ENCODE assay signal across 8 cellular contexts in the genomic region with DNA sequence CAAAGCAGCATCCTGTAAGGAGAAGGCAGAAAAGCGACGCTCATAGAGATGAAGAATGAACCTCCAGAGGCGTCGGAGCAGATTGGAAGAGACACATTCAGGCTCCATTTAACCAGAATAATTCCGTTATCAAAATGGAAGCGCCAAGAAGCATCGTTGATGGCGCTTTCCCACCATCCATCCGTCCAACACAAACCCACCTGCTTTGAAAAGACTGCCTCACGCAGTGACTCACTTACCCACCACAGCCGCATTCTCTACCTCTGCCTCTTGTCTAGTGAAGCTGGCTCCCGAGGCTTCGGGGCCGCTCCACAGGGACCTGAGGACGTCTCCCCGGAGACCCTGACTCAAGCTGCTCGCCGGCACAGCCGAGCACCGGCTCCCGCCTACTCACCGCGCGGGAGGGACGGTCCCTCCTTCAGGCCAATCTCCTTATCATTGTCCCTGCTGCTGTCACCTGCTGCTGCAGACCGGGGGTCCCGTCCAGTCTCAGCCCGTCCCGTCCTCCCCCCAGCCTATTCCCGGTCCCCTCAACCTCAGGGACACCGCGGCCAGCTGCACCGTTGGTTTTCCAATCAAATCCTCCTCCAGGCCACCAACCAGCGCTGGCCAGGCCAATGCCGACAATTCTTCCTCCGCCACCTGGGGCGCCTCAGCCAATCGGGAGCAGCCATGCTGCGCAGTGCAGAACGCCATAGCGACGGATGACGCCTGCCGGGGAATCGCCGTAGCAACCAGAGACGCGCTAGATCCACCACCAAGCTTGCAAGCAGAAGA. TPM values are rescaled to one million over a fixed set of nuclear protein-coding genes. Genes with fewer than 3 reads are reported as not detected.
DNase-seq lines count a peak whose midpoint lies in the region; ATAC-seq, FAIRE-seq and TF ChIP-seq lines count a peak whose summit lies in the region.

A gene with protein sequence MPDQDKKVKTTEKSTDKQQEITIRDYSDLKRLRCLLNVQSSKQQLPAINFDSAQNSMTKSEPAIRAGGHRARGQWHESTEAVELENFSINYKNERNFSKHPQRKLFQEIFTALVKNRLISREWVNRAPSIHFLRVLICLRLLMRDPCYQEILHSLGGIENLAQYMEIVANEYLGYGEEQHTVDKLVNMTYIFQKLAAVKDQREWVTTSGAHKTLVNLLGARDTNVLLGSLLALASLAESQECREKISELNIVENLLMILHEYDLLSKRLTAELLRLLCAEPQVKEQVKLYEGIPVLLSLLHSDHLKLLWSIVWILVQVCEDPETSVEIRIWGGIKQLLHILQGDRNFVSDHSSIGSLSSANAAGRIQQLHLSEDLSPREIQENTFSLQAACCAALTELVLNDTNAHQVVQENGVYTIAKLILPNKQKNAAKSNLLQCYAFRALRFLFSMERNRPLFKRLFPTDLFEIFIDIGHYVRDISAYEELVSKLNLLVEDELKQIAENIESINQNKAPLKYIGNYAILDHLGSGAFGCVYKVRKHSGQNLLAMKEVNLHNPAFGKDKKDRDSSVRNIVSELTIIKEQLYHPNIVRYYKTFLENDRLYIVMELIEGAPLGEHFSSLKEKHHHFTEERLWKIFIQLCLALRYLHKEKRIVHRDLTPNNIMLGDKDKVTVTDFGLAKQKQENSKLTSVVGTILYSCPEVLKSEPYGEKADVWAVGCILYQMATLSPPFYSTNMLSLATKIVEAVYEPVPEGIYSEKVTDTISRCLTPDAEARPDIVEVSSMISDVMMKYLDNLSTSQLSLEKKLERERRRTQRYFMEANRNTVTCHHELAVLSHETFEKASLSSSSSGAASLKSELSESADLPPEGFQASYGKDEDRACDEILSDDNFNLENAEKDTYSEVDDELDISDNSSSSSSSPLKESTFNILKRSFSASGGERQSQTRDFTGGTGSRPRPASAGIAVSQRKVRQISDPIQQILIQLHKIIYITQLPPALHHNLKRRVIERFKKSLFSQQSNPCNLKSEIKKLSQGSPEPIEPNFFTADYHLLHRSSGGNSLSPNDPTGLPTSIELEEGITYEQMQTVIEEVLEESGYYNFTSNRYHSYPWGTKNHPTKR (minus strand): TSS at position 553 of the 777 bp plus-strand sequence. CDS start 16,501 bp downstream, outside the sequence.

- no peaks in the 10 kb centered on the region for H3K79me1 ChIP-seq in mesenchymal stem cell (replicated peaks; ENCODE audit: low read length, poor library complexity, severe bottlenecking)

- H3K36me3 ChIP-seq in BE2C (no peaks in the 10 kb centered on the region), mesenchymal stem cell (ENCODE audit: control insufficient read depth in 1 of 2, insufficient read depth in 2 of 2, low read depth in 1 of 2, low read length in 2 of 2) (peaks cover 3 to 67% of the 10 kb centered on the region in 2 experiments)

- no peak within 1 kb of the TSS for H3K27ac ChIP-seq in mesenchymal stem cell (ENCODE audit: low read length, poor library complexity, severe bottlenecking)

- 10% methylated on average over 48 of the region's 48 CpGs for WGBS in mesenchymal stem cell

- H2BK120ac ChIP-seq in mesenchymal stem cell (ENCODE audit: low read depth, low read length), result no peak within 1 kb of the TSS

- DNase-seq in BE2C, result peak; percentile 88
- DNase-seq in NCI-H82 treated with DMSO at 0.1 percent for 48 hours (lab: John Stamatoyannopoulos, UW; ENCODE audit: unreplicated experiment), result peak; percentile 67
- DNase-seq in activated CD8-positive, alpha-beta memory T cell treated with anti-CD3 and anti-CD28 coated beads for 48 hours (ENCODE audit: low read depth in 2 of 3, low spot score in 2 of 3), result peak; percentile 70 to 80 (median 71)
- peak; percentile 94 for DNase-seq in mesenchymal stem cell
- peak; percentile 80 to 83 (median 80) for DNase-seq in stimulated activated CD4-positive, alpha-beta T cell treated with anti-CD3 and anti-CD28 coated beads, TNF-alpha, amount 100 ng/mL, for 48 hours (ENCODE audit: low read depth in 3 of 3)

- no peak within 1 kb of the TSS for H2AK5ac ChIP-seq in mesenchymal stem cell (ENCODE audit: low read length, severe bottlenecking)

- H2BK15ac ChIP-seq in mesenchymal stem cell (ENCODE audit: low read depth, poor library complexity, severe bottlenecking), result no peak within 1 kb of the TSS

- no peak within 1 kb of the TSS for H4K91ac ChIP-seq in mesenchymal stem cell (ENCODE audit: low read length)

- H4K8ac ChIP-seq in mesenchymal stem cell (ENCODE audit: low read length), result no peak within 1 kb of the TSS

- H3K18ac ChIP-seq in mesenchymal stem cell (ENCODE audit: low read depth in 1 of 2, low read length in 2 of 2), result no peak within 1 kb of the TSS

- H3K4ac ChIP-seq in mesenchymal stem cell (ENCODE audit: low read depth in 1 of 2, low read length in 2 of 2), result no peak within 1 kb of the TSS

- H3K9ac ChIP-seq in mesenchymal stem cell (ENCODE audit: low read length), result peak within 1 kb of the TSS; percentile 45

- H2AFZ ChIP-seq in mesenchymal stem cell (ENCODE audit: low read depth, low read length), result peak within 1 kb of the TSS; percentile 99

- H3K4me3 ChIP-seq in BE2C (ENCODE audit: low read depth, low read length), result peak within 1 kb of the TSS; percentile 70
- peak within 1 kb of the TSS; percentile 64 to 69 for H3K4me3 ChIP-seq in mesenchymal stem cell (ENCODE audit: insufficient read depth in 1 of 2, low read depth in 1 of 2, low read length in 2 of 2)

- no peak for TF ChIP-seq CTCF in BE2C (IDR thresholded peaks at IDR 0.05; ENCODE audit: low read depth, low read length)

- H3K27me3 ChIP-seq in BE2C (no peaks in the 10 kb centered on the region), mesenchymal stem cell (ENCODE audit: control insufficient read depth in 1 of 2, insufficient read depth in 1 of 2, low read length in 2 of 2) (no peaks in the 10 kb centered on the region)

- H3K4me1 ChIP-seq in BE2C (no peaks in the 10 kb centered on the region), mesenchymal stem cell (ENCODE audit: control insufficient read depth, insufficient read depth, low read depth, low read length) (peaks cover 7% of the 10 kb centered on the region)

- H3K9me3 ChIP-seq in BE2C (no peaks in the 10 kb centered on the region), mesenchymal stem cell (ENCODE audit: control insufficient read depth, low read length) (no peaks in the 10 kb centered on the region)

- peak within 1 kb of the TSS; percentile 84 for H3K4me2 ChIP-seq in mesenchymal stem cell (ENCODE audit: low read length, poor library complexity, severe bottlenecking)

- peak; percentile 53 for FAIRE-seq in endometrium (lab: Jason Lieb, UNC)

- no peak within 1 kb of the TSS for H2BK12ac ChIP-seq in mesenchymal stem cell (ENCODE audit: low read length in 2 of 2)

- H2BK5ac ChIP-seq in mesenchymal stem cell (ENCODE audit: low read depth, low read length, poor library complexity, severe bottlenecking), result no peak within 1 kb of the TSS

- peak within 1 kb of the TSS in 1 of 2 experiments; percentile 41 for H3K14ac ChIP-seq in mesenchymal stem cell (ENCODE audit: low read length in 2 of 2)

- H3K23ac ChIP-seq in mesenchymal stem cell (ENCODE audit: low read length in 2 of 2), result no peak within 1 kb of the TSS

- ATAC-seq in GM19328 (IDR thresholded peaks at IDR 0.05; ENCODE audit: unreplicated experiment) (peak; percentile 100), HG03460 (IDR thresholded peaks at IDR 0.05; ENCODE audit: unreplicated experiment) (peak; percentile 100)

RNA-seq across cellular contexts. Expression of the gene that starts here (rescaled TPM):
- not detected for polyA plus RNA-seq in BE2C (2012; ENCODE audit: insufficient read depth, insufficient read length, low read depth)
- 0.29 TPM for polyA plus RNA-seq in mesenchymal stem cell (2013, experiment 1 of 2)
- 0.48 TPM for polyA plus RNA-seq in mesenchymal stem cell (2013, experiment 2 of 2)
